In genomic region chr1:157520386-157520935, GRCh38 we compare ENCODE assay signal across 27 cellular contexts. TPM values are rescaled to one million over a fixed set of nuclear protein-coding genes. Genes with fewer than 3 reads are reported as not detected.
A peak's percentile ranks its signal among the peaks of the same experiment; 100 is the strongest.
DNase-seq lines count a peak whose midpoint lies in the region; ATAC-seq and TF ChIP-seq lines count a peak whose summit lies in the region.
"Had no signal": no experiment of that assay in that cellular context is flagged by ENCODE, and none has a peak within 500 bp of the region (broad histone marks: within the 10 kb centered on the region; RNA-seq: fewer than 3 reads in every experiment).

No MANE protein-coding gene starts in this region.

- no peak overlapping the region for H3K4me3 Mint-ChIP-seq in GM23338
- H3K4me3 Mint-ChIP-seq: B cell; CD4-positive, alpha-beta T cell; CD8-positive, alpha-beta T cell had no signal

- POLR2A ChIA-PET in PC-3 (lab: Charles Lee; ENCODE audit: unreplicated experiment): no interaction called here

- intact Hi-C loops in PC-3 (cut with micrococcal nuclease): no loop called here

- no peak overlapping the region for H2AK5ac ChIP-seq in neuronal stem cell (ENCODE audit: low read depth, low read length)

- H3K4me3 ChIP-seq in GM23338 (no peak overlapping the region), WERI-Rb-1 (ENCODE audit: low read depth, low read length) (no peak overlapping the region), neuronal stem cell (ENCODE audit: low read length in 2 of 2) (no peak overlapping the region), PC-3 (ENCODE audit: low read length) (no peak overlapping the region)
- H3K4me3 ChIP-seq: A549; BLaER1 treated with 17β-estradiol and CSF1 and Interleukin-3, amounts not matched to agents 10 nM and 100 nM; GM12878 had no signal

- TF ChIP-seq CTCF in GM23338 (conservative IDR thresholded peaks at IDR 0.05; ENCODE audit: low read depth in 2 of 2) (no peak), WERI-Rb-1 (IDR thresholded peaks at IDR 0.05; ENCODE audit: low read depth, low read length) (no peak), PC-3 (conservative IDR thresholded peaks at IDR 0.05; ENCODE audit: low read depth, low read length) (no peak)

- H3K79me2 ChIP-seq in GM23338 (replicated peaks; ENCODE audit: insufficient read depth) (no peaks in the 10 kb centered on the region), PC-3 (ENCODE audit: low read length) (no peaks in the 10 kb centered on the region)

- H3K9ac ChIP-seq in neuronal stem cell (ENCODE audit: low read depth, low read length, poor library complexity) (no peak overlapping the region), PC-3 (ENCODE audit: low read length) (no peak overlapping the region)
- H3K9ac ChIP-seq: BLaER1 treated with 17β-estradiol and CSF1 and Interleukin-3, amounts not matched to agents 10 nM and 100 nM had no signal

- H3K27me3 ChIP-seq in GM23338 (ENCODE audit: insufficient read depth): no peaks in the 10 kb centered on the region
- H3K27me3 ChIP-seq in WERI-Rb-1 (ENCODE audit: insufficient read depth, low read depth, severe bottlenecking): no peaks in the 10 kb centered on the region
- H3K27me3 ChIP-seq in neuronal stem cell (ENCODE audit: control insufficient read depth in 3 of 3, insufficient read depth in 3 of 3, low read depth in 1 of 3, low read length in 3 of 3): no peaks in the 10 kb centered on the region
- peaks cover 76% of the 10 kb centered on the region for H3K27me3 ChIP-seq in PC-3 (ENCODE audit: low read length)
- H3K27me3 ChIP-seq: BLaER1 treated with 17β-estradiol and CSF1 and Interleukin-3, amounts not matched to agents 10 nM and 100 nM had no signal

- H3K4me2 ChIP-seq in GM23338 (no peak overlapping the region), neuronal stem cell (ENCODE audit: insufficient read depth, low read length, poor library complexity, severe bottlenecking) (no peak overlapping the region), PC-3 (ENCODE audit: low read length) (no peak overlapping the region)
- H3K4me2 ChIP-seq: A549 had no signal

- no peak overlapping the region for H2BK120ac ChIP-seq in neuronal stem cell (ENCODE audit: low read depth, low read length)

- no peak for DNase-seq in GM23338 (ENCODE audit: low spot score)
- no peak for DNase-seq in WERI-Rb-1
- no peak for DNase-seq in neuronal stem cell (ENCODE audit: low spot score)
- no peak for DNase-seq in PC-3
- DNase-seq in DMS114 treated with DMSO at 0.1 percent for 48 hours (lab: John Stamatoyannopoulos, UW; ENCODE audit: unreplicated experiment): no peak
- DNase-seq in activated gamma-delta T cell (lab: John Stamatoyannopoulos, UW): no peak
- DNase-seq: AML-193; Caco-2; Calu3; CD4-positive, alpha-beta T cell; CD8-positive, alpha-beta T cell; DMS153; DMS53; DMS79; DND-41; EL; GDM1 had no signal

- no peak overlapping the region for H3K4ac ChIP-seq in neuronal stem cell (ENCODE audit: low read length)

- H3K79me1 ChIP-seq in neuronal stem cell (ENCODE audit: low read depth, low read length): no peaks in the 10 kb centered on the region

- no peak overlapping the region for H3K27ac Mint-ChIP-seq in GM23338
- H3K27ac Mint-ChIP-seq: B cell; CD4-positive, alpha-beta T cell; CD8-positive, alpha-beta T cell had no signal

- no peaks in the 10 kb centered on the region for H3F3A ChIP-seq in GM23338 (replicated peaks; ENCODE audit: low read depth)
- H3F3A ChIP-seq in PC-3 (ENCODE audit: low read length, unreplicated experiment): no peaks in the 10 kb centered on the region

- H3K9me3 ChIP-seq in WERI-Rb-1 (ENCODE audit: severe bottlenecking): peaks cover 2% of the 10 kb centered on the region
- no peaks in the 10 kb centered on the region for H3K9me3 ChIP-seq in neuronal stem cell (replicated peaks in 1 of 2; ENCODE audit: control insufficient read depth in 2 of 2, insufficient read depth in 1 of 2, low read depth in 1 of 2, low read length in 2 of 2)
- H3K9me3 ChIP-seq in PC-3 (ENCODE audit: low read length): no peaks in the 10 kb centered on the region
- H3K9me3 ChIP-seq: A549; BLaER1 treated with 17β-estradiol and CSF1 and Interleukin-3, amounts not matched to agents 10 nM and 100 nM; Caco-2 had no signal

- H3K36me3 ChIP-seq in GM23338 (ENCODE audit: insufficient read depth) (no peaks in the 10 kb centered on the region), WERI-Rb-1 (no peaks in the 10 kb centered on the region), neuronal stem cell (replicated peaks in 1 of 2; ENCODE audit: control insufficient read depth in 2 of 2, insufficient read depth in 2 of 2, low read length in 2 of 2) (no peaks in the 10 kb centered on the region), PC-3 (ENCODE audit: low read depth, low read length) (no peaks in the 10 kb centered on the region)
- H3K36me3 ChIP-seq: BLaER1 treated with 17β-estradiol and CSF1 and Interleukin-3, amounts not matched to agents 10 nM and 100 nM had no signal

- H3K18ac ChIP-seq in neuronal stem cell (ENCODE audit: low read length): peak overlapping the region; percentile 62

- H3K23ac ChIP-seq in neuronal stem cell (ENCODE audit: low read depth, low read length, poor library complexity): peak overlapping the region; percentile 26

- H2AFZ ChIP-seq in GM23338 (peak overlapping the region; percentile 80; the same call in 1 of the 2 replicates), neuronal stem cell (ENCODE audit: low read length) (no peak overlapping the region), PC-3 (ENCODE audit: low read length) (no peak overlapping the region)

- no peak overlapping the region for H2BK5ac ChIP-seq in neuronal stem cell (ENCODE audit: low read length)

- no peak overlapping the region for H3K27ac ChIP-seq in GM23338 (ENCODE audit: low read depth)
- H3K27ac ChIP-seq in WERI-Rb-1: peak overlapping the region; percentile 80
- H3K27ac ChIP-seq in neuronal stem cell (replicated peaks; ENCODE audit: low read length): no peak overlapping the region
- H3K27ac ChIP-seq in PC-3 (ENCODE audit: low read length): no peak overlapping the region
- H3K27ac ChIP-seq: 22Rv1; A549; BLaER1 treated with 17β-estradiol and CSF1 and Interleukin-3, amounts not matched to agents 10 nM and 100 nM; C4-2B had no signal

- H3K9me3 Mint-ChIP-seq in GM23338: no peaks in the 10 kb centered on the region
- H3K9me3 Mint-ChIP-seq: CD4-positive, alpha-beta T cell; CD8-positive, alpha-beta T cell had no signal

- H3K36me3 Mint-ChIP-seq in GM23338 (ENCODE audit: low read depth): no peaks in the 10 kb centered on the region
- H3K36me3 Mint-ChIP-seq: CD8-positive, alpha-beta T cell had no signal

- no peak overlapping the region for H4K8ac ChIP-seq in neuronal stem cell (ENCODE audit: low read depth, low read length)

- ATAC-seq in GM23338: no peak; the same call in 2 of the 3 replicates
- ATAC-seq in PC-3: no peak
- ATAC-seq: A549; CD8-positive, alpha-beta T cell; GM12878 had no signal

- H3K14ac ChIP-seq in neuronal stem cell (ENCODE audit: low read length): no peak overlapping the region

- no peaks in the 10 kb centered on the region for H3K27me3 Mint-ChIP-seq in GM23338 (ENCODE audit: insufficient read depth, low read depth, poor library complexity)
- H3K27me3 Mint-ChIP-seq: B cell; CD4-positive, alpha-beta T cell had no signal

- BruUV-seq in PC-3 (replicated peaks; lab: Mats Ljungman, UMichigan): no TSS peak

- no peaks in the 10 kb centered on the region for H3K4me1 ChIP-seq in GM23338 (ENCODE audit: insufficient read depth)
- H3K4me1 ChIP-seq in neuronal stem cell (ENCODE audit: control insufficient read depth in 2 of 2, insufficient read depth in 1 of 2, low read depth in 1 of 2, low read length in 2 of 2): no peaks in the 10 kb centered on the region
- H3K4me1 ChIP-seq in PC-3 (ENCODE audit: insufficient read depth, low read length): no peaks in the 10 kb centered on the region
- H3K4me1 ChIP-seq: A549, Caco-2 had no signal

- H4K91ac ChIP-seq in neuronal stem cell (ENCODE audit: low read depth, low read length, poor library complexity): no peak overlapping the region

- CTCF ChIA-PET in PC-3 (lab: Charles Lee): no interaction called here

- no peak overlapping the region for H2BK12ac ChIP-seq in neuronal stem cell (ENCODE audit: low read length)

- no CpG with 5 or more reads among the region's 20 CpGs for WGBS in neuronal stem cell (ENCODE audit: extremely low coverage in 2 of 2, insufficient read length in 2 of 2, insufficient replicate concordance in 1 of 2), 2 donors

- H3K9me2 ChIP-seq in GM23338 (ENCODE audit: insufficient read depth): 0 out of 2 replicates have a peak, but pooled peaks cover 10% of the 10 kb centered on the region
- H3K9me2 ChIP-seq in PC-3 (replicated peaks; ENCODE audit: low read length): no peaks in the 10 kb centered on the region

- no peak overlapping the region for H2BK15ac ChIP-seq in neuronal stem cell (ENCODE audit: low read length)

- no peaks in the 10 kb centered on the region; the same call in 2 of the 3 replicates for H3K4me1 Mint-ChIP-seq in GM23338

- H4K20me1 ChIP-seq in GM23338 (replicated peaks; ENCODE audit: insufficient read depth) (no peaks in the 10 kb centered on the region), PC-3 (ENCODE audit: low read length) (no peaks in the 10 kb centered on the region)
- H4K20me1 ChIP-seq: BLaER1 treated with 17β-estradiol and CSF1 and Interleukin-3, amounts not matched to agents 10 nM and 100 nM had no signal

TF ChIP-seq in GM23338, 12 proteins besides CTCF, POLR2A, EP300 and RAD21 (continues in another document):
- TF ChIP-seq JUNB (IDR thresholded peaks at IDR 0.05; ENCODE audit: unreplicated experiment) (no peak), ETS1 (IDR thresholded peaks at IDR 0.05) (no peak), ZNF114 (CRISPR knock-in tag; IDR thresholded peaks at IDR 0.05) (no peak)

RNA-seq across cellular contexts. Expression of gene FCRL5, which starts 31.9 kb away (rescaled TPM):
- total RNA-seq in GM23338 (2014; rRNA removed; shearing (Covaris generic)): 2.8 and 3.1 TPM in 2 replicates
- polyA plus RNA-seq in GM23338 (2016; fragmentation: Nextera tagmentation; extraction: Ambion mirVana): 0.54 and 0.79 TPM in 2 replicates
- not detected for polyA plus RNA-seq in neuronal stem cell (2013, experiment 1 of 2)
- polyA plus RNA-seq in neuronal stem cell (2013, experiment 2 of 2): not detected
- not detected in 2 replicates for total RNA-seq in PC-3 (2014; rRNA removed)
- total RNA-seq: A172; Caco-2; Calu3; CD4-positive, alpha-beta T cell; Daoy; G401 had no signal
- polyA plus RNA-seq: A549, BJ had no signal
